In genomic region chr9:119802621-119803020, GRCh38 we compare ENCODE assay signal across 11 cellular contexts.
DNase-seq lines count a peak whose midpoint lies in the region; ATAC-seq and TF ChIP-seq lines count a peak whose summit lies in the region.
"Had no signal": no experiment of that assay in that cellular context is flagged by ENCODE, and none has a peak within 500 bp of the region (broad histone marks: within the 10 kb centered on the region; RNA-seq: fewer than 3 reads in every experiment).

No MANE protein-coding gene starts in this region.

- no peak for TF ChIP-seq CTCF in MCF 10A (IDR thresholded peaks at IDR 0.05; ENCODE audit: unreplicated experiment)

- H3K27ac ChIP-seq in substantia nigra (ENCODE audit: low read depth, low read length, poor library complexity, severe bottlenecking): peak overlapping the region; percentile 36
- H3K27ac ChIP-seq: parathyroid adenoma had no signal

- H3K36me3 Mint-ChIP-seq in MCF 10A (ENCODE audit: insufficient read depth, unreplicated experiment): no peaks in the 10 kb centered on the region

- no peaks in the 10 kb centered on the region for H3K27me3 Mint-ChIP-seq in MCF 10A (ENCODE audit: insufficient read depth, unreplicated experiment)

- H3K27ac Mint-ChIP-seq in MCF 10A (ENCODE audit: low read depth, unreplicated experiment): no peak overlapping the region

- no peaks in the 10 kb centered on the region for H3K4me1 Mint-ChIP-seq in MCF 10A (ENCODE audit: insufficient read depth, unreplicated experiment)

- H3K4me3 Mint-ChIP-seq in MCF 10A (ENCODE audit: unreplicated experiment): no peak overlapping the region

- CTCF ChIA-PET in MCF 10A (lab: Yijun Ruan, JAX): interaction anchor here (0.5 kb wide), 1 partner anchor 194 kb away, joined by 3 read pairs; no protein-coding TSS in a partner anchor

- no TSS peak for BruUV-seq in MCF 10A (replicated peaks; lab: Mats Ljungman, UMichigan)

- ATAC-seq in SK-N-SH treated with all-trans-retinoic acid at 6 μM for 48 hours: no peak

- intact Hi-C loops in MCF 10A (cut with micrococcal nuclease): no loop called here

- peak; percentile 8 for DNase-seq in GOT3 (lab: John Stamatoyannopoulos, UW)
- peak; percentile 54 for DNase-seq in astrocyte of the hippocampus (ENCODE audit: low read depth, low spot score)
- DNase-seq in islet precursor cell: peak; percentile 52
- DNase-seq in substantia nigra (lab: John Stamatoyannopoulos, UW): peak in 45 of 49 donors; percentile 5 to 84 (median 54)
- no peak for DNase-seq in MCF 10A (ENCODE audit: unreplicated experiment)
- no peak for DNase-seq in NCI-H1436 treated with DMSO at 0.1 percent for 48 hours (lab: John Stamatoyannopoulos, UW)
- DNase-seq in activated gamma-delta T cell treated with Interleukin-2 at 50 U/mL for 16 hours: no peak
- DNase-seq: amniotic stem cell, H7 had no signal

- peaks cover 12% of the 10 kb centered on the region for H3K9me3 Mint-ChIP-seq in MCF 10A (ENCODE audit: unreplicated experiment)

- POLR2A ChIA-PET in MCF 10A (lab: Yijun Ruan, JAX): no interaction called here

TF ChIP-seq in SK-N-SH treated with all-trans-retinoic acid at 6 μM for 48 hours, 23 proteins besides CTCF, POLR2A, EP300 and RAD21:
- TF ChIP-seq ZFP30 (CRISPR knock-in tag; IDR thresholded peaks at IDR 0.05) (no peak), TCF4 (CRISPR knock-in tag; IDR thresholded peaks at IDR 0.05; ENCODE audit: borderline replicate concordance) (no peak), POU6F1 (CRISPR knock-in tag; IDR thresholded peaks at IDR 0.05; ENCODE audit: borderline replicate concordance, low read depth) (no peak), CREB5 (CRISPR knock-in tag; IDR thresholded peaks at IDR 0.05; ENCODE audit: low read depth) (no peak), TOX (CRISPR knock-in tag; IDR thresholded peaks at IDR 0.05; ENCODE audit: borderline replicate concordance) (no peak), OSR1 (CRISPR knock-in tag; IDR thresholded peaks at IDR 0.05) (no peak), ARNTL (CRISPR knock-in tag; IDR thresholded peaks at IDR 0.05; ENCODE audit: borderline replicate concordance, low read depth) (no peak), ZNF565 (CRISPR knock-in tag; conservative IDR thresholded peaks at IDR 0.05; ENCODE audit: low read depth) (no peak), PATZ1 (CRISPR knock-in tag; IDR thresholded peaks at IDR 0.05; ENCODE audit: borderline replicate concordance) (no peak), ZC3H10 (CRISPR knock-in tag; IDR thresholded peaks at IDR 0.05) (no peak), PPARA (CRISPR knock-in tag; IDR thresholded peaks at IDR 0.05; ENCODE audit: borderline replicate concordance) (no peak), ESRRG (CRISPR knock-in tag; IDR thresholded peaks at IDR 0.05) (no peak), ISL1 (CRISPR knock-in tag; IDR thresholded peaks at IDR 0.05) (no peak), RARB (CRISPR knock-in tag; IDR thresholded peaks at IDR 0.05) (no peak), ZNF8 (CRISPR knock-in tag; IDR thresholded peaks at IDR 0.05) (no peak)

Comparison
In these comparisons a context has a peak if more than half of its experiments do, and no peak if none do; other contexts are left out.
1. DNase-seq: peak in GOT3 (single experiment), astrocyte of the hippocampus (single experiment), islet precursor cell (single experiment) and substantia nigra (45 of 49); none in MCF 10A (single experiment), NCI-H1436 treated with DMSO at 0.1 percent for 48 hours (single experiment) and activated gamma-delta T cell treated with Interleukin-2 at 50 U/mL for 16 hours (single experiment).